In genomic region chr2:2646312-2647051, GRCh38 we compare ENCODE assay signal across 9 cellular contexts.
A peak's percentile ranks its signal among the peaks of the same experiment; 100 is the strongest.
DNase-seq lines count a peak whose midpoint lies in the region; ATAC-seq and TF ChIP-seq lines count a peak whose summit lies in the region.
"Had no signal": no experiment of that assay in that cellular context is flagged by ENCODE, and none has a peak within 500 bp of the region (broad histone marks: within the 10 kb centered on the region; RNA-seq: fewer than 3 reads in every experiment).

No MANE protein-coding gene starts in this region.

- no peaks in the 10 kb centered on the region for H3K36me3 ChIP-seq in vagina

- H3K4me3 ChIP-seq in vagina = no peak overlapping the region
- H3K4me3 ChIP-seq: skin epidermis had no signal

- peaks cover 6% of the 10 kb centered on the region for H3K4me1 ChIP-seq in vagina

- no peaks in the 10 kb centered on the region for H3K9me3 ChIP-seq in vagina

- H3K27me3 ChIP-seq in vagina = no peaks in the 10 kb centered on the region

- no peaks in the 10 kb centered on the region for H3K36me3 Mint-ChIP-seq in activated naive CD4-positive, alpha-beta T cell treated with anti-CD3 and anti-CD28 coated beads, Interleukin-2, amount 50 U/mL, for 24 hours

- peak overlapping the region; percentile 64 for H3K4me3 Mint-ChIP-seq in activated naive CD4-positive, alpha-beta T cell treated with anti-CD3 and anti-CD28 coated beads, Interleukin-2, amount 50 U/mL, for 24 hours

- no peak for TF ChIP-seq POLR2A in vagina (IDR thresholded peaks at IDR 0.05)

- H3K27ac ChIP-seq in vagina = no peak overlapping the region
- H3K27ac ChIP-seq: skin epidermis had no signal

- peaks cover 38% of the 10 kb centered on the region for H3K4me1 Mint-ChIP-seq in activated naive CD4-positive, alpha-beta T cell treated with anti-CD3 and anti-CD28 coated beads, Interleukin-2, amount 50 U/mL, for 24 hours

- no peaks in the 10 kb centered on the region for H3K9me3 Mint-ChIP-seq in activated naive CD4-positive, alpha-beta T cell treated with anti-CD3 and anti-CD28 coated beads, Interleukin-2, amount 50 U/mL, for 24 hours

- H3K27me3 Mint-ChIP-seq in activated naive CD4-positive, alpha-beta T cell treated with anti-CD3 and anti-CD28 coated beads, Interleukin-2, amount 50 U/mL, for 24 hours = no peaks in the 10 kb centered on the region

- intact Hi-C loops in vagina (cut with DNase I) = no loop called here

- H3K27ac Mint-ChIP-seq in activated naive CD4-positive, alpha-beta T cell treated with anti-CD3 and anti-CD28 coated beads, Interleukin-2, amount 50 U/mL, for 24 hours = peak overlapping the region; percentile 71

- ATAC-seq in GM19397 (IDR thresholded peaks at IDR 0.05; ENCODE audit: unreplicated experiment) (peak; percentile 69), HG03457 (IDR thresholded peaks at IDR 0.05; ENCODE audit: unreplicated experiment) (no peak), GM19328 (IDR thresholded peaks at IDR 0.05; ENCODE audit: unreplicated experiment) (no peak)

- TF ChIP-seq CTCF in vagina (IDR thresholded peaks at IDR 0.05) = no peak

- peak; percentile 77 for DNase-seq in NCI-H2029 (lab: John Stamatoyannopoulos, UW)
- DNase-seq in stimulated activated CD4-positive, alpha-beta T cell treated with anti-CD3 and anti-CD28 coated beads, Interleukin-1b, Interleukin-23, amount 100 ng/mL, for 4 hours (ENCODE audit: low read depth in 2 of 2) = peak; percentile 25 to 27
- no peak for DNase-seq in vagina (ENCODE audit: extremely low spot score in 2 of 2)
- DNase-seq in AG20443 (ENCODE audit: low spot score) = no peak

Comparison
In these comparisons a context has a peak if more than half of its experiments do, and no peak if none do; other contexts are left out.
1. DNase-seq: peak in NCI-H2029 (single experiment) and stimulated activated CD4-positive, alpha-beta T cell treated with anti-CD3 and anti-CD28 coated beads, Interleukin-1b, Interleukin-23, amount 100 ng/mL, for 4 hours (2 of 2); none in vagina (0 of 2) and AG20443 (single experiment).